In the genomic region with DNA sequence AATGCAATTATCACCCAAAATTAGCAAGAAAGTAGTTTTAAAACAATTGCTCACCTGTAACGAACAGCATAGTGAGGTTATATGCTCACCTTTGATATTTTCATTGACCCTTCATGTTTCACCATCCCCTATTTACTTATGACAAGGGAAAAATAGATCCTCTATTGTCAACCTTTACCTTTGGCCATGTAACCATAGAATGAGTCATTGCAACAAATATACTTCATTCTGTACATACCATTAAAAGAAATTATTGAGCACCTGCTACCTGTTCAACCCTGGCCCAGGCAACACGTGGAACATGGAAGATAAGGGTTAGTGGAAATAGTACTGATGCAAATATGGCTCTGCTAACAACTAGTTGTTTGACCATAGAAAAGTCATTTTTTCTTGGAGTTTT, we compare ENCODE assay signal across 18 cellular contexts. TPM values are rescaled to one million over a fixed set of nuclear protein-coding genes. Genes with fewer than 3 reads are reported as not detected.
DNase-seq lines count a peak whose midpoint lies in the region; ATAC-seq and TF ChIP-seq lines count a peak whose summit lies in the region.
"Had no signal": no experiment of that assay in that cellular context is flagged by ENCODE, and none has a peak within 500 bp of the region (broad histone marks: within the 10 kb centered on the region; RNA-seq: fewer than 3 reads in every experiment).

No MANE protein-coding gene starts in this region.

- peaks cover 7% of the 10 kb centered on the region for H3K4me1 Mint-ChIP-seq in endothelial cell (ENCODE audit: unreplicated experiment)
- H3K4me1 Mint-ChIP-seq in stimulated activated memory B cell treated with anti-CD40 and anti-IgM and Interleukin-4, amounts not matched to agents 10 μg/mL and 1 μg/mL and 100 μg/mL, for 72 hours = no peaks in the 10 kb centered on the region
- H3K4me1 Mint-ChIP-seq: T-helper 17 cell had no signal

- peak; percentile 13 for DNase-seq in NCI-H1092 treated with DMSO at 0.1 percent for 48 hours (lab: John Stamatoyannopoulos, UW)
- DNase-seq in NCI-H1092 (lab: John Stamatoyannopoulos, UW) = no peak
- peak; percentile 91 for DNase-seq in DMS53 (lab: John Stamatoyannopoulos, UW)
- peak; percentile 93 to 98 for DNase-seq in NCI-H2081 (lab: John Stamatoyannopoulos, UW)
- peak; percentile 15 to 40 for DNase-seq in SHP77 (lab: John Stamatoyannopoulos, UW)
- DNase-seq in endothelial cell (ENCODE audit: low spot score) = no peak
- DNase-seq in cerebellar cortex (ENCODE audit: low spot score) = no peak
- DNase-seq: 8988T; BE2C; CD4-positive, alpha-beta T cell; EL; HFFc6; NCI-H1048; RPMI8226; SJCRH30; T-helper 17 cell had no signal

- ATAC-seq in stimulated activated memory B cell treated with anti-CD40 and anti-IgM and Interleukin-4, amounts not matched to agents 10 μg/mL and 1 μg/mL and 100 μg/mL, for 72 hours = no peak
- ATAC-seq: T-helper 17 cell had no signal

- no peak overlapping the region for H3K27ac Mint-ChIP-seq in endothelial cell (ENCODE audit: unreplicated experiment)
- H3K27ac Mint-ChIP-seq in stimulated activated memory B cell treated with anti-CD40 and anti-IgM and Interleukin-4, amounts not matched to agents 10 μg/mL and 1 μg/mL and 100 μg/mL, for 72 hours = no peak overlapping the region
- H3K27ac Mint-ChIP-seq: CD4-positive, alpha-beta T cell; HFFc6; T-helper 17 cell had no signal

- H3K36me3 Mint-ChIP-seq in endothelial cell (ENCODE audit: low read depth, unreplicated experiment) = no peaks in the 10 kb centered on the region
- no peaks in the 10 kb centered on the region for H3K36me3 Mint-ChIP-seq in stimulated activated memory B cell treated with anti-CD40 and anti-IgM and Interleukin-4, amounts not matched to agents 10 μg/mL and 1 μg/mL and 100 μg/mL, for 72 hours

- no peaks in the 10 kb centered on the region for H3K27me3 Mint-ChIP-seq in endothelial cell (ENCODE audit: unreplicated experiment)
- no peaks in the 10 kb centered on the region for H3K27me3 Mint-ChIP-seq in stimulated activated memory B cell treated with anti-CD40 and anti-IgM and Interleukin-4, amounts not matched to agents 10 μg/mL and 1 μg/mL and 100 μg/mL, for 72 hours
- H3K27me3 Mint-ChIP-seq: CD4-positive, alpha-beta T cell; T-helper 17 cell had no signal

- no peaks in the 10 kb centered on the region for H3K9me3 Mint-ChIP-seq in endothelial cell (ENCODE audit: unreplicated experiment)
- no peaks in the 10 kb centered on the region for H3K9me3 Mint-ChIP-seq in stimulated activated memory B cell treated with anti-CD40 and anti-IgM and Interleukin-4, amounts not matched to agents 10 μg/mL and 1 μg/mL and 100 μg/mL, for 72 hours

- TF ChIP-seq CTCF in endothelial cell (IDR thresholded peaks at IDR 0.05; ENCODE audit: unreplicated experiment) = no peak

- H3K4me3 Mint-ChIP-seq in endothelial cell (ENCODE audit: unreplicated experiment) = no peak overlapping the region
- H3K4me3 Mint-ChIP-seq in stimulated activated memory B cell treated with anti-CD40 and anti-IgM and Interleukin-4, amounts not matched to agents 10 μg/mL and 1 μg/mL and 100 μg/mL, for 72 hours = no peak overlapping the region
- H3K4me3 Mint-ChIP-seq: CD4-positive, alpha-beta T cell; HFFc6; T-helper 17 cell had no signal

RNA-seq across cellular contexts. Expression of gene LSAMP, which starts 20.2 kb away (rescaled TPM):
- total RNA-seq in endothelial cell (ENCODE audit: unreplicated experiment) = 6.1 TPM
- total RNA-seq: CD4-positive, alpha-beta T cell; HFFc6; MCF 10A; T-helper 17 cell had no signal

Comparison
In these comparisons a context has a peak if more than half of its experiments do, and no peak if none do; other contexts are left out.
1. DNase-seq: peak in NCI-H1092 treated with DMSO at 0.1 percent for 48 hours (single experiment), DMS53 (single experiment), NCI-H2081 (2 of 2) and SHP77 (2 of 2); none in NCI-H1092 (single experiment), endothelial cell (single experiment) and cerebellar cortex (single experiment).